Comparison of ENCODE assay signal across 8 cellular contexts in the genomic region with DNA sequence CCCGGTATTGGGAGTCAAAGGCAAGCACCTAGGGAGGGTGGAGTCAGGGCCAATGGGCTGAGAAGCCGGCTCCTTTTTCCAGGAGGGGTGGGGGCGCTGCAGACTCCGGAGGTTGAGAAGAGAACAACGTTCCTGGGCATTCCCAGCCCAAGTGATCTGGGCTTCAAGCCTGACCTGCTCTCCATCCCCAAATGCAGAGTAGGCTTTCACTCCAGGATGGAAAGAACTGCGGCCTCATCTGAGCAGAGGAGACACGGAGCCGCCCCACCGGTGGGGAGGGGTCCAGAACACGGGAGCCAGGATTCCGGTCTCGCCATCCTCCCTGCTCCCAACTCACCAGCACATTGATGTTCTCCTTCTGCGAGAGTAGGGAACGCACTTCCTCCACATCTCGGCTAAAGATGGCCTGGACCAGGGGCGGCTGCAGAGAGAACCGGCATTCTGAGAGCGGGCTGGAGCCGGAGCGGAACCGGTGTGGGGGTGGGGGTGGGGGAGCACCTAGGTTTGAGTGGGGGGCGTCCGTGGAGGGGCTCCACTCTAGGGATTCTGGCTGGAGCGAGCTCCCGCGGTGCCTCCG. TPM values are rescaled to one million over a fixed set of nuclear protein-coding genes. Genes with fewer than 3 reads are reported as not detected.
DNase-seq lines count a peak whose midpoint lies in the region; ATAC-seq and TF ChIP-seq lines count a peak whose summit lies in the region.

No MANE protein-coding gene starts in this region.

- H3K36me3 ChIP-seq in DOHH2 (ENCODE audit: control insufficient read depth, low read length), result peaks cover 45% of the 10 kb centered on the region
- peaks cover 38% of the 10 kb centered on the region for H3K36me3 ChIP-seq in H7 (replicated peaks; ENCODE audit: control insufficient read depth, insufficient read depth, low read length)
- peaks cover 8 to 28% (median 20%) of the 10 kb centered on the region in 4 donors for H3K36me3 ChIP-seq in liver (ENCODE audit: control insufficient read depth in 4 of 4, insufficient read depth in 3 of 4, low read depth in 1 of 4, low read length in 3 of 4)
- H3K36me3 ChIP-seq in thymus (ENCODE audit: control insufficient read depth, insufficient read depth), result peaks cover 28% of the 10 kb centered on the region

- no peak for TF ChIP-seq RAD21 in liver (IDR thresholded peaks at IDR 0.05)

- H3K4me1 Mint-ChIP-seq in central memory CD8-positive, alpha-beta T cell, result peaks cover 29% of the 10 kb centered on the region

- H3K4me2 ChIP-seq in DOHH2 (ENCODE audit: low read length), result peak overlapping the region; percentile 100

- H4K20me1 ChIP-seq in DOHH2 (ENCODE audit: control insufficient read depth, insufficient read depth, low read depth, low read length), result no peaks in the 10 kb centered on the region

- peak overlapping the region; percentile 96 for H3K4me3 Mint-ChIP-seq in central memory CD8-positive, alpha-beta T cell

- TF ChIP-seq CTCF in DOHH2 (IDR thresholded peaks at IDR 0.05; ENCODE audit: low read depth, low read length, poor library complexity, severe bottlenecking) (peak; percentile 46), liver (IDR thresholded peaks at IDR 0.05; ENCODE audit: low read depth, low read length, missing input control) (no peak)

- ATAC-seq in central memory CD8-positive, alpha-beta T cell (replicated peaks; ENCODE audit: extremely low read depth, poor library complexity, severe bottlenecking), result peak; percentile 19

- peaks cover 3% of the 10 kb centered on the region for H3F3A ChIP-seq in DOHH2 (ENCODE audit: control insufficient read depth, insufficient read depth)

- H3K9me2 ChIP-seq in DOHH2 (replicated peaks; ENCODE audit: control insufficient read depth, low read length), result no peaks in the 10 kb centered on the region

- H3K9ac ChIP-seq in liver (ENCODE audit: low read depth in 1 of 2, low read length in 2 of 2), result peak overlapping the region; percentile 2 to 52

- no peaks in the 10 kb centered on the region for H3K27me3 Mint-ChIP-seq in central memory CD8-positive, alpha-beta T cell

- WGBS in liver, result 2% methylated on average over 27 of the region's 27 CpGs
- under 1% methylated on average over 27 of the region's 27 CpGs for WGBS in thymus

- H3K27me3 ChIP-seq in DOHH2 (ENCODE audit: control insufficient read depth, low read length) (no peaks in the 10 kb centered on the region), H7 (ENCODE audit: control insufficient read depth, insufficient read depth, low read length) (no peaks in the 10 kb centered on the region), liver (ENCODE audit: control insufficient read depth in 4 of 4, insufficient read depth in 4 of 4, low read length in 3 of 4) (no peaks in the 10 kb centered on the region), thymus (ENCODE audit: control insufficient read depth, insufficient read depth) (no peaks in the 10 kb centered on the region)

- H3K9me3 ChIP-seq in DOHH2 (ENCODE audit: control insufficient read depth, insufficient read depth, low read length) (no peaks in the 10 kb centered on the region), liver (ENCODE audit: control insufficient read depth in 4 of 4, low read length in 3 of 4) (no peaks in the 10 kb centered on the region), thymus (ENCODE audit: control insufficient read depth) (no peaks in the 10 kb centered on the region)

- H3K4me3 ChIP-seq in DOHH2 (ENCODE audit: low read length) (peak overlapping the region; percentile 100), H7 (ENCODE audit: insufficient read depth, low read depth, low read length) (peak overlapping the region; percentile 90), liver (ENCODE audit: low read depth in 1 of 3, low read length in 3 of 3) (peak overlapping the region; percentile 56 to 81 (median 61)), thymus (ENCODE audit: low read length) (peak overlapping the region; percentile 97)

- H3K4me1 ChIP-seq in DOHH2 (ENCODE audit: control insufficient read depth, low read length), result peaks cover 20% of the 10 kb centered on the region
- peaks cover 1 to 20% (median 15%) of the 10 kb centered on the region in 4 donors for H3K4me1 ChIP-seq in liver (ENCODE audit: control insufficient read depth in 4 of 4, insufficient read depth in 4 of 4, low read length in 3 of 4)
- peaks cover 14% of the 10 kb centered on the region for H3K4me1 ChIP-seq in thymus (ENCODE audit: control insufficient read depth, insufficient read depth, low read length)

- DNase-seq in H7, result peak; percentile 93
- DNase-seq in NCI-H345 (lab: John Stamatoyannopoulos, UW), result peak; percentile 38
- DNase-seq in central memory CD8-positive, alpha-beta T cell (ENCODE audit: low spot score in 2 of 2), result no peak
- no peak for DNase-seq in NCI-H1694 treated with DMSO at 0.1 percent for 48 hours (lab: John Stamatoyannopoulos, UW)
- no peak for DNase-seq in NCI-H1436 treated with DMSO at 0.1 percent for 48 hours (lab: John Stamatoyannopoulos, UW)

- H3K27ac Mint-ChIP-seq in central memory CD8-positive, alpha-beta T cell (ENCODE audit: low read depth), result peak overlapping the region; percentile 76

- no peaks in the 10 kb centered on the region for H3K9me3 Mint-ChIP-seq in central memory CD8-positive, alpha-beta T cell

- H3K36me3 Mint-ChIP-seq in central memory CD8-positive, alpha-beta T cell (ENCODE audit: insufficient read depth), result peaks cover 38% of the 10 kb centered on the region

- H3K79me2 ChIP-seq in DOHH2 (ENCODE audit: control insufficient read depth, low read length), result peaks cover 25% of the 10 kb centered on the region

- H3K27ac ChIP-seq in DOHH2 (ENCODE audit: low read depth, low read length), result peak overlapping the region; percentile 50
- H3K27ac ChIP-seq in liver (ENCODE audit: low read depth in 1 of 2, low read length in 2 of 2), result peak overlapping the region in 1 of 2 donors; percentile 63
- H3K27ac ChIP-seq in thymus (ENCODE audit: low read depth), result peak overlapping the region; percentile 68

TF ChIP-seq in liver, 16 proteins besides CTCF, POLR2A, EP300 and RAD21:
- TF ChIP-seq, protein P1, sequence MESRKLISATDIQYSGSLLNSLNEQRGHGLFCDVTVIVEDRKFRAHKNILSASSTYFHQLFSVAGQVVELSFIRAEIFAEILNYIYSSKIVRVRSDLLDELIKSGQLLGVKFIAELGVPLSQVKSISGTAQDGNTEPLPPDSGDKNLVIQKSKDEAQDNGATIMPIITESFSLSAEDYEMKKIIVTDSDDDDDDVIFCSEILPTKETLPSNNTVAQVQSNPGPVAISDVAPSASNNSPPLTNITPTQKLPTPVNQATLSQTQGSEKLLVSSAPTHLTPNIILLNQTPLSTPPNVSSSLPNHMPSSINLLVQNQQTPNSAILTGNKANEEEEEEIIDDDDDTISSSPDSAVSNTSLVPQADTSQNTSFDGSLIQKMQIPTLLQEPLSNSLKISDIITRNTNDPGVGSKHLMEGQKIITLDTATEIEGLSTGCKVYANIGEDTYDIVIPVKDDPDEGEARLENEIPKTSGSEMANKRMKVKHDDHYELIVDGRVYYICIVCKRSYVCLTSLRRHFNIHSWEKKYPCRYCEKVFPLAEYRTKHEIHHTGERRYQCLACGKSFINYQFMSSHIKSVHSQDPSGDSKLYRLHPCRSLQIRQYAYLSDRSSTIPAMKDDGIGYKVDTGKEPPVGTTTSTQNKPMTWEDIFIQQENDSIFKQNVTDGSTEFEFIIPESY (IDR thresholded peaks at IDR 0.05), result no peak
- no peak for TF ChIP-seq TAF1 (conservative IDR thresholded peaks at IDR 0.05)
- TF ChIP-seq, protein P2, sequence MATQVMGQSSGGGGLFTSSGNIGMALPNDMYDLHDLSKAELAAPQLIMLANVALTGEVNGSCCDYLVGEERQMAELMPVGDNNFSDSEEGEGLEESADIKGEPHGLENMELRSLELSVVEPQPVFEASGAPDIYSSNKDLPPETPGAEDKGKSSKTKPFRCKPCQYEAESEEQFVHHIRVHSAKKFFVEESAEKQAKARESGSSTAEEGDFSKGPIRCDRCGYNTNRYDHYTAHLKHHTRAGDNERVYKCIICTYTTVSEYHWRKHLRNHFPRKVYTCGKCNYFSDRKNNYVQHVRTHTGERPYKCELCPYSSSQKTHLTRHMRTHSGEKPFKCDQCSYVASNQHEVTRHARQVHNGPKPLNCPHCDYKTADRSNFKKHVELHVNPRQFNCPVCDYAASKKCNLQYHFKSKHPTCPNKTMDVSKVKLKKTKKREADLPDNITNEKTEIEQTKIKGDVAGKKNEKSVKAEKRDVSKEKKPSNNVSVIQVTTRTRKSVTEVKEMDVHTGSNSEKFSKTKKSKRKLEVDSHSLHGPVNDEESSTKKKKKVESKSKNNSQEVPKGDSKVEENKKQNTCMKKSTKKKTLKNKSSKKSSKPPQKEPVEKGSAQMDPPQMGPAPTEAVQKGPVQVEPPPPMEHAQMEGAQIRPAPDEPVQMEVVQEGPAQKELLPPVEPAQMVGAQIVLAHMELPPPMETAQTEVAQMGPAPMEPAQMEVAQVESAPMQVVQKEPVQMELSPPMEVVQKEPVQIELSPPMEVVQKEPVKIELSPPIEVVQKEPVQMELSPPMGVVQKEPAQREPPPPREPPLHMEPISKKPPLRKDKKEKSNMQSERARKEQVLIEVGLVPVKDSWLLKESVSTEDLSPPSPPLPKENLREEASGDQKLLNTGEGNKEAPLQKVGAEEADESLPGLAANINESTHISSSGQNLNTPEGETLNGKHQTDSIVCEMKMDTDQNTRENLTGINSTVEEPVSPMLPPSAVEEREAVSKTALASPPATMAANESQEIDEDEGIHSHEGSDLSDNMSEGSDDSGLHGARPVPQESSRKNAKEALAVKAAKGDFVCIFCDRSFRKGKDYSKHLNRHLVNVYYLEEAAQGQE (IDR thresholded peaks at IDR 0.05), result no peak
- TF ChIP-seq NR2F2 (IDR thresholded peaks at IDR 0.05), result no peak
TF ChIP-seq in liver: peak in this region for 0.

RNA-seq across cellular contexts. Expression of a gene that starts 0.6 kb away (rescaled TPM):
- total RNA-seq in H7 (2014; rRNA removed; shearing (Covaris generic)), result 11.2 and 13.7 TPM in 2 replicates
- 10 to 100 TPM in 1 of 2 donors, 1 to 10 TPM in 1; 8.3 to 13.6 TPM for total RNA-seq in liver
- 10 to 100 TPM in 1 of 2 donors, 1 to 10 TPM in 1; 5.4 to 10.3 TPM for polyA plus RNA-seq in liver
- 7.9 TPM for polyA plus RNA-seq in thymus

RNA-seq across cellular contexts. Expression of a gene that starts 9.2 kb away (rescaled TPM):
- 15.5 and 21.2 TPM in 2 replicates for total RNA-seq in H7 (2014; rRNA removed; shearing (Covaris generic))
- total RNA-seq in liver, result 10 to 100 TPM in 1 of 2 donors, 1 to 10 TPM in 1; 3.2 to 40.7 TPM
- polyA plus RNA-seq in liver (10 to 100 TPM in 1 of 2 donors, 1 to 10 TPM in 1; 9.5 to 21.6 TPM), thymus (24.9 TPM)

RNA-seq across cellular contexts. Expression of a gene that starts 27.7 kb away (rescaled TPM):
- total RNA-seq in H7 (2014; rRNA removed; shearing (Covaris generic)), result 0.48 TPM in 1 of 2 replicates, not detected in the other
- total RNA-seq in liver, result 100 to 1,000 TPM; 157 to 195 TPM
- polyA plus RNA-seq in liver (100 to 1,000 TPM; 125 to 126 TPM), thymus (0.30 TPM)

RNA-seq across cellular contexts. Expression of a gene that starts 33.4 kb away (rescaled TPM):
- total RNA-seq in H7 (2014; rRNA removed; shearing (Covaris generic)), result 45.5 and 50.4 TPM in 2 replicates
- 10 to 100 TPM; 10.8 to 13.1 TPM for total RNA-seq in liver
- polyA plus RNA-seq in liver (10 to 100 TPM; 12.1 to 14.5 TPM), thymus (16.0 TPM)

RNA-seq across cellular contexts. Expression of a gene that starts 35.9 kb away (rescaled TPM):
- 96.2 and 98.4 TPM in 2 replicates for total RNA-seq in H7 (2014; rRNA removed; shearing (Covaris generic))
- total RNA-seq in liver, result 10 to 100 TPM; 22.1 to 31.8 TPM
- polyA plus RNA-seq in liver (10 to 100 TPM in 1 of 2 donors, 1 to 10 TPM in 1; 7.6 to 11.5 TPM), thymus (18.3 TPM)

Comparison
In these comparisons a context has a peak if more than half of its experiments do, and no peak if none do; other contexts are left out.
1. DNase-seq: peak in H7 (single experiment) and NCI-H345 (single experiment); none in central memory CD8-positive, alpha-beta T cell (0 of 2), NCI-H1694 treated with DMSO at 0.1 percent for 48 hours (single experiment) and NCI-H1436 treated with DMSO at 0.1 percent for 48 hours (single experiment).
2. RNA of a gene that starts 27.7 kb away (total RNA-seq): 157 to 195 TPM in liver; 0.48 TPM in H7; every median in the first group is over 100 times any median in the second.
3. Peak in every context shown above with its lines, with median percentiles within 50 percentile points of each other: H3K4me3 ChIP-seq.